In the genomic region with DNA sequence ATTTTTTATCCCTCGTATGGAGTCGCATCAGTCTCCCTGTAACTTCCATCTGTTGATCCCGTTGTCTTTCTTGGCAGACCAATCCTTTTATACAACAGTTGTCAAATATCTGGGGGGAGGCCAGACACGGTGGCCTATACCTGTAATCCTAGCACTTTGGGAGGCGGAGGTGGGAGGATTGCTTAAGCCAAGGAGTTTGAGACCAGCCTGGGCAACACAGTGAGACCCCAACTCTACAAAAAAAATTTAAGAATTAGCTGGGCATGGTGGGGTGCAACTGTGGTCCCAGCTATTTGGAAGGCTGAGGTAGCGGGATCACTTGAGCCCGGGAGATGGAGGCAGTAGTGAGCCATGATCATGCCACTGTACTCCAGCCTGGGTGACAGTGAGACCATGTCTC, we compare ENCODE assay signal across 10 cellular contexts. TPM values are rescaled to one million over a fixed set of nuclear protein-coding genes. Genes with fewer than 3 reads are reported as not detected.
DNase-seq lines count a peak whose midpoint lies in the region; TF ChIP-seq lines count a peak whose summit lies in the region.
"Had no signal": no experiment of that assay in that cellular context is flagged by ENCODE, and none has a peak within 500 bp of the region (broad histone marks: within the 10 kb centered on the region; RNA-seq: fewer than 3 reads in every experiment).

No MANE protein-coding gene starts in this region.

- peak overlapping the region; percentile 35 for H2AK5ac ChIP-seq in mesenchymal stem cell (ENCODE audit: low read length, severe bottlenecking)

- no peak overlapping the region for H2BK12ac ChIP-seq in mesenchymal stem cell (ENCODE audit: low read length in 2 of 2)

- no peak for TF ChIP-seq POLR2A in esophagus muscularis mucosa (IDR thresholded peaks at IDR 0.05; ENCODE audit: low read depth)
- TF ChIP-seq POLR2A in adrenal gland (IDR thresholded peaks at IDR 0.05), result no peak

- H3K4me3 Mint-ChIP-seq in activated CD4-positive, alpha-beta memory T cell treated with anti-CD3 and anti-CD28 coated beads for 36 hours, result peak overlapping the region; percentile 100

- H3K23ac ChIP-seq in mesenchymal stem cell (ENCODE audit: low read length in 2 of 2), result no peak overlapping the region

- peaks cover 67% of the 10 kb centered on the region for H3K4me1 Mint-ChIP-seq in activated CD4-positive, alpha-beta memory T cell treated with anti-CD3 and anti-CD28 coated beads for 36 hours (ENCODE audit: low read depth)

- H3K9me3 ChIP-seq in A673 (ENCODE audit: low read depth, low read length, poor library complexity, severe bottlenecking) (no peaks in the 10 kb centered on the region), mesenchymal stem cell (ENCODE audit: control insufficient read depth, low read length) (no peaks in the 10 kb centered on the region), esophagus muscularis mucosa (no peaks in the 10 kb centered on the region), adrenal gland (replicated peaks in 1 of 3) (no peaks in the 10 kb centered on the region)
- H3K9me3 ChIP-seq: left ventricle myocardium inferior had no signal

- no peak overlapping the region for H3K4ac ChIP-seq in mesenchymal stem cell (ENCODE audit: low read depth in 1 of 2, low read length in 2 of 2)

- no peak overlapping the region for H4K8ac ChIP-seq in mesenchymal stem cell (ENCODE audit: low read length)

- TF ChIP-seq CTCF in A673 (conservative IDR thresholded peaks at IDR 0.05; ENCODE audit: low read depth, low read length), result no peak
- no peak for TF ChIP-seq CTCF in GM12865 (IDR thresholded peaks at IDR 0.05; ENCODE audit: insufficient read depth, low read depth, low read length, missing control alignments)
- no peak for TF ChIP-seq CTCF in esophagus muscularis mucosa (IDR thresholded peaks at IDR 0.05)
- no peak for TF ChIP-seq CTCF in brain microvascular endothelial cell (IDR thresholded peaks at IDR 0.05; ENCODE audit: low read depth, low read length, missing control alignments)
- TF ChIP-seq CTCF in adrenal gland (IDR thresholded peaks at IDR 0.05), result no peak

- H3K36me3 ChIP-seq in A673 (ENCODE audit: insufficient read depth, low read length, poor library complexity, severe bottlenecking) (peaks cover 47% of the 10 kb centered on the region), mesenchymal stem cell (ENCODE audit: control insufficient read depth in 1 of 2, insufficient read depth in 2 of 2, low read depth in 1 of 2, low read length in 2 of 2) (peaks cover 8 to 50% of the 10 kb centered on the region in 2 experiments), esophagus muscularis mucosa (peaks cover 0 to 42% (median 28%) of the 10 kb centered on the region in 4 donors), brain microvascular endothelial cell (replicated peaks) (peaks cover 33% of the 10 kb centered on the region), adrenal gland (replicated peaks in 1 of 2) (peaks cover 0 to 39% of the 10 kb centered on the region in 2 donors)

- no peak for TF ChIP-seq EP300 in esophagus muscularis mucosa (IDR thresholded peaks at IDR 0.05)

- peak overlapping the region; percentile 100 for H3K27ac Mint-ChIP-seq in activated CD4-positive, alpha-beta memory T cell treated with anti-CD3 and anti-CD28 coated beads for 36 hours

- no TSS peak for BruUV-seq in A673 (replicated peaks; lab: Mats Ljungman, UMichigan)

- no peak overlapping the region for H2AFZ ChIP-seq in mesenchymal stem cell (ENCODE audit: low read depth, low read length)

- no peak overlapping the region for H2BK120ac ChIP-seq in mesenchymal stem cell (ENCODE audit: low read depth, low read length)

- intact Hi-C loops in A673 (cut with micrococcal nuclease; ENCODE audit: unreplicated experiment), result no loop called here
- intact Hi-C loops in activated CD4-positive, alpha-beta memory T cell treated with anti-CD3 and anti-CD28 coated beads for 36 hours (cut with micrococcal nuclease), result loop anchor here (2.0 to 10.0 kb wide), 2 partner anchors 238 to 554 kb away; no protein-coding TSS in a partner anchor
- intact Hi-C loops in esophagus muscularis mucosa (cut with DNase I), result no loop called here
- intact Hi-C loops in adrenal gland (cut with DNase I), result loop anchor here in 1 of 2 donors (10.0 kb wide), 1 partner anchor 294 kb away; no protein-coding TSS in a partner anchor

- H3K27ac ChIP-seq in A673 (ENCODE audit: low read depth, low read length, poor library complexity, severe bottlenecking), result peak overlapping the region; percentile 87
- no peak overlapping the region for H3K27ac ChIP-seq in mesenchymal stem cell (ENCODE audit: low read length, poor library complexity, severe bottlenecking)
- no peak overlapping the region for H3K27ac ChIP-seq in esophagus muscularis mucosa (replicated peaks in 1 of 4)
- no peak overlapping the region for H3K27ac ChIP-seq in brain microvascular endothelial cell
- H3K27ac ChIP-seq in adrenal gland, result peak overlapping the region in 1 of 5 donors; percentile 1
- H3K27ac ChIP-seq: left ventricle myocardium inferior had no signal

- H3K9me3 Mint-ChIP-seq in activated CD4-positive, alpha-beta memory T cell treated with anti-CD3 and anti-CD28 coated beads for 36 hours, result no peaks in the 10 kb centered on the region

- H2BK15ac ChIP-seq in mesenchymal stem cell (ENCODE audit: low read depth, poor library complexity, severe bottlenecking), result no peak overlapping the region

- DNase-seq in A673 (ENCODE audit: low spot score), result no peak
- DNase-seq in GM12865 (ENCODE audit: low read depth), result no peak
- no peak for DNase-seq in activated CD4-positive, alpha-beta memory T cell treated with anti-CD3 and anti-CD28 coated beads for 36 hours
- DNase-seq in mesenchymal stem cell, result no peak
- DNase-seq in esophagus muscularis mucosa (ENCODE audit: extremely low spot score), result no peak
- DNase-seq in brain microvascular endothelial cell, result no peak
- no peak for DNase-seq in activated CD4-positive, CD25-positive, alpha-beta regulatory T cell (lab: John Stamatoyannopoulos, UW)
- DNase-seq in adrenal gland, result no peak
- DNase-seq: left ventricle myocardium inferior, MV-4-11 had no signal

- H3K18ac ChIP-seq in mesenchymal stem cell (ENCODE audit: low read depth in 1 of 2, low read length in 2 of 2), result no peak overlapping the region

- in situ Hi-C loops in brain microvascular endothelial cell (cut with HindIII; ENCODE audit: low pct_ligation_motif_present, low sequenced_read_pairs), result no loop called here

- no peak overlapping the region for H2BK5ac ChIP-seq in mesenchymal stem cell (ENCODE audit: low read depth, low read length, poor library complexity, severe bottlenecking)

- POLR2A ChIA-PET in A673 (lab: Charles Lee; ENCODE audit: low non-redundant PET), result no interaction called here
- POLR2A ChIA-PET in activated CD4-positive, alpha-beta memory T cell treated with anti-CD3 and anti-CD28 coated beads for 36 hours (lab: Charles Lee), result interaction anchor here (1.5 to 2.7 kb wide), 2 partner anchors 27 to 36 kb away, joined by 3 to 9 read pairs; no protein-coding TSS in a partner anchor

- H3K9ac ChIP-seq in mesenchymal stem cell (ENCODE audit: low read length), result peak overlapping the region; percentile 98

- H3K14ac ChIP-seq in mesenchymal stem cell (ENCODE audit: low read length in 2 of 2), result no peak overlapping the region

- peaks cover 61% of the 10 kb centered on the region for H3K36me3 Mint-ChIP-seq in activated CD4-positive, alpha-beta memory T cell treated with anti-CD3 and anti-CD28 coated beads for 36 hours

- peaks cover 4% of the 10 kb centered on the region for H3K27me3 Mint-ChIP-seq in activated CD4-positive, alpha-beta memory T cell treated with anti-CD3 and anti-CD28 coated beads for 36 hours

- H4K91ac ChIP-seq in mesenchymal stem cell (ENCODE audit: low read length), result no peak overlapping the region

- peaks cover 40% of the 10 kb centered on the region for H3K4me1 ChIP-seq in A673 (ENCODE audit: insufficient read depth, low read length, poor library complexity, severe bottlenecking)
- H3K4me1 ChIP-seq in mesenchymal stem cell (ENCODE audit: control insufficient read depth, insufficient read depth, low read depth, low read length), result peaks cover 8% of the 10 kb centered on the region
- peaks cover 41 to 63% (median 49%) of the 10 kb centered on the region in 4 donors for H3K4me1 ChIP-seq in esophagus muscularis mucosa
- H3K4me1 ChIP-seq in adrenal gland (replicated peaks in 1 of 2), result peaks cover 32 to 48% of the 10 kb centered on the region in 2 donors

- H3K27me3 ChIP-seq in A673 (replicated peaks; ENCODE audit: insufficient read depth, low read depth, low read length, poor library complexity) (no peaks in the 10 kb centered on the region), mesenchymal stem cell (ENCODE audit: control insufficient read depth in 1 of 2, insufficient read depth in 1 of 2, low read length in 2 of 2) (no peaks in the 10 kb centered on the region), esophagus muscularis mucosa (peaks cover 0 to 8% (median 0%) of the 10 kb centered on the region in 4 donors), brain microvascular endothelial cell (replicated peaks) (no peaks in the 10 kb centered on the region), adrenal gland (no peaks in the 10 kb centered on the region)

- 90% methylated on average over 7 of the region's 7 CpGs for WGBS in mesenchymal stem cell
- WGBS in esophagus muscularis mucosa, result 81% methylated on average over 7 of the region's 7 CpGs
- WGBS in adrenal gland, 4 donors, result 77 to 82% (median 79%) methylated on average over 7 of the region's 7 CpGs

- H3K4me3 ChIP-seq in A673 (ENCODE audit: low read depth, low read length, poor library complexity, severe bottlenecking), result no peak overlapping the region
- H3K4me3 ChIP-seq in GM12865 (ENCODE audit: low read depth, low read length), result peak overlapping the region; percentile 67
- peak overlapping the region in 1 of 2 experiments; percentile 96 for H3K4me3 ChIP-seq in mesenchymal stem cell (ENCODE audit: insufficient read depth in 1 of 2, low read depth in 1 of 2, low read length in 2 of 2)
- H3K4me3 ChIP-seq in esophagus muscularis mucosa, result no peak overlapping the region
- H3K4me3 ChIP-seq in brain microvascular endothelial cell (ENCODE audit: low read depth, low read length), result no peak overlapping the region
- H3K4me3 ChIP-seq in adrenal gland, result no peak overlapping the region

- peaks cover 2% of the 10 kb centered on the region for H3K79me1 ChIP-seq in mesenchymal stem cell (replicated peaks; ENCODE audit: low read length, poor library complexity, severe bottlenecking)

- CTCF ChIA-PET in A673 (lab: Charles Lee), result no interaction called here
- CTCF ChIA-PET in activated CD4-positive, alpha-beta memory T cell treated with anti-CD3 and anti-CD28 coated beads for 36 hours (lab: Charles Lee), result interaction anchor here (0.9 to 7.6 kb wide), 15 partner anchors 9 to 555 kb away, joined by 3 to 50 read pairs (median 6); partner anchors contain the start of genes PECR and TMEM169

- peak overlapping the region; percentile 5 for H3K4me2 ChIP-seq in mesenchymal stem cell (ENCODE audit: low read length, poor library complexity, severe bottlenecking)

RNA-seq across cellular contexts. Expression of gene XRCC5, which starts 2.0 kb away (rescaled TPM):
- total RNA-seq in A673 (2021) (508 and 534 TPM in 2 replicates), esophagus muscularis mucosa (100 to 1,000 TPM; 113 to 149 (median 137) TPM), adrenal gland (100 to 1,000 TPM; 104 to 224 (median 158) TPM)
- total RNA-seq in activated CD4-positive, alpha-beta memory T cell treated with anti-CD3 and anti-CD28 coated beads for 36 hours, result 100 to 1,000 TPM; 510 to 515 TPM
- polyA plus RNA-seq in mesenchymal stem cell (2013, experiment 1 of 2), result 151 TPM
- 150 TPM for polyA plus RNA-seq in mesenchymal stem cell (2013, experiment 2 of 2)
- polyA plus RNA-seq in adrenal gland, result 100 to 1,000 TPM in 1 of 3 donors, 10 to 100 TPM in 2; 58.4 to 198 (median 59.5) TPM

RNA-seq across cellular contexts. Expression of gene TMEM169, which starts 29.4 kb away (rescaled TPM):
- 1.1 and 1.7 TPM in 2 replicates for total RNA-seq in A673 (2021)
- 1 to 10 TPM; 2.0 to 2.7 TPM for total RNA-seq in activated CD4-positive, alpha-beta memory T cell treated with anti-CD3 and anti-CD28 coated beads for 36 hours
- 1.2 TPM for polyA plus RNA-seq in mesenchymal stem cell (2013, experiment 1 of 2)
- 1.2 TPM for polyA plus RNA-seq in mesenchymal stem cell (2013, experiment 2 of 2)
- under 1 TPM; under 0.01 to 0.75 (median 0.51) TPM for total RNA-seq in esophagus muscularis mucosa
- 1 to 10 TPM in 2 of 8 donors, under 1 TPM in 6; 0.12 to 1.3 (median 0.64) TPM for total RNA-seq in adrenal gland
- 1 to 10 TPM in 1 of 3 donors, under 1 TPM in 2; 0.24 to 1.2 (median 0.88) TPM for polyA plus RNA-seq in adrenal gland

RNA-seq across cellular contexts. Expression of gene PECR, which starts 29.5 kb away (rescaled TPM):
- 19.7 and 22.2 TPM in 2 replicates for total RNA-seq in A673 (2021)
- 10 to 100 TPM; 23.3 to 27.6 TPM for total RNA-seq in activated CD4-positive, alpha-beta memory T cell treated with anti-CD3 and anti-CD28 coated beads for 36 hours
- 5.5 TPM for polyA plus RNA-seq in mesenchymal stem cell (2013, experiment 1 of 2)
- 4.8 TPM for polyA plus RNA-seq in mesenchymal stem cell (2013, experiment 2 of 2)
- total RNA-seq in esophagus muscularis mucosa, result 10 to 100 TPM in 2 of 4 donors, 1 to 10 TPM in 2; 3.3 to 14.8 (median 10.0) TPM
- 10 to 100 TPM in 5 of 8 donors, 1 to 10 TPM in 3; 6.0 to 22.2 (median 10.8) TPM for total RNA-seq in adrenal gland
- 10 to 100 TPM in 1 of 3 donors, 1 to 10 TPM in 2; 5.3 to 11.3 (median 8.2) TPM for polyA plus RNA-seq in adrenal gland
